ENCODE assay signal across 1 cellular context in genomic region chr22:46798366-46799057, GRCh38.
TF ChIP-seq lines count a peak whose summit lies in the region.

No MANE protein-coding gene starts in this region.

TF ChIP-seq in HepG2, 621 proteins besides CTCF, POLR2A, EP300 and RAD21 (continued from another document and continues in another):
- TF ChIP-seq, protein P1, sequence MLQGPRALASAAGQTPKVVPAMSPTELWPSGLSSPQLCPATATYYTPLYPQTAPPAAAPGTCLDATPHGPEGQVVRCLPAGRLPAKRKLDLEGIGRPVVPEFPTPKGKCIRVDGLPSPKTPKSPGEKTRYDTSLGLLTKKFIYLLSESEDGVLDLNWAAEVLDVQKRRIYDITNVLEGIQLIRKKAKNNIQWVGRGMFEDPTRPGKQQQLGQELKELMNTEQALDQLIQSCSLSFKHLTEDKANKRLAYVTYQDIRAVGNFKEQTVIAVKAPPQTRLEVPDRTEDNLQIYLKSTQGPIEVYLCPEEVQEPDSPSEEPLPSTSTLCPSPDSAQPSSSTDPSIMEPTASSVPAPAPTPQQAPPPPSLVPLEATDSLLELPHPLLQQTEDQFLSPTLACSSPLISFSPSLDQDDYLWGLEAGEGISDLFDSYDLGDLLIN (CRISPR knock-in tag; IDR thresholded peaks at IDR 0.05; ENCODE audit: borderline replicate concordance): 0 out of 2 replicates have a peak, but pooled peaks have one; percentile 55
- TF ChIP-seq PHF8 (CRISPR knock-in tag; IDR thresholded peaks at IDR 0.05): peak; percentile 59
- no peak for TF ChIP-seq HNRNPL (IDR thresholded peaks at IDR 0.05; ENCODE audit: low read depth, low read length)
- TF ChIP-seq, protein P2, sequence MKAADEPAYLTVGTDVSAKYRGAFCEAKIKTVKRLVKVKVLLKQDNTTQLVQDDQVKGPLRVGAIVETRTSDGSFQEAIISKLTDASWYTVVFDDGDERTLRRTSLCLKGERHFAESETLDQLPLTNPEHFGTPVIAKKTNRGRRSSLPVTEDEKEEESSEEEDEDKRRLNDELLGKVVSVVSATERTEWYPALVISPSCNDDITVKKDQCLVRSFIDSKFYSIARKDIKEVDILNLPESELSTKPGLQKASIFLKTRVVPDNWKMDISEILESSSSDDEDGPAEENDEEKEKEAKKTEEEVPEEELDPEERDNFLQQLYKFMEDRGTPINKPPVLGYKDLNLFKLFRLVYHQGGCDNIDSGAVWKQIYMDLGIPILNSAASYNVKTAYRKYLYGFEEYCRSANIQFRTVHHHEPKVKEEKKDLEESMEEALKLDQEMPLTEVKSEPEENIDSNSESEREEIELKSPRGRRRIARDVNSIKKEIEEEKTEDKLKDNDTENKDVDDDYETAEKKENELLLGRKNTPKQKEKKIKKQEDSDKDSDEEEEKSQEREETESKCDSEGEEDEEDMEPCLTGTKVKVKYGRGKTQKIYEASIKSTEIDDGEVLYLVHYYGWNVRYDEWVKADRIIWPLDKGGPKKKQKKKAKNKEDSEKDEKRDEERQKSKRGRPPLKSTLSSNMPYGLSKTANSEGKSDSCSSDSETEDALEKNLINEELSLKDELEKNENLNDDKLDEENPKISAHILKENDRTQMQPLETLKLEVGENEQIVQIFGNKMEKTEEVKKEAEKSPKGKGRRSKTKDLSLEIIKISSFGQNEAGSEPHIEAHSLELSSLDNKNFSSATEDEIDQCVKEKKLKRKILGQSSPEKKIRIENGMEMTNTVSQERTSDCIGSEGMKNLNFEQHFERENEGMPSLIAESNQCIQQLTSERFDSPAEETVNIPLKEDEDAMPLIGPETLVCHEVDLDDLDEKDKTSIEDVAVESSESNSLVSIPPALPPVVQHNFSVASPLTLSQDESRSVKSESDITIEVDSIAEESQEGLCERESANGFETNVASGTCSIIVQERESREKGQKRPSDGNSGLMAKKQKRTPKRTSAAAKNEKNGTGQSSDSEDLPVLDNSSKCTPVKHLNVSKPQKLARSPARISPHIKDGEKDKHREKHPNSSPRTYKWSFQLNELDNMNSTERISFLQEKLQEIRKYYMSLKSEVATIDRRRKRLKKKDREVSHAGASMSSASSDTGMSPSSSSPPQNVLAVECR (CRISPR knock-in tag; IDR thresholded peaks at IDR 0.05; ENCODE audit: borderline replicate concordance): peak; percentile 54; the same call in 1 of the 2 replicates
- TF ChIP-seq ZNF850 (CRISPR knock-in tag; conservative IDR thresholded peaks at IDR 0.05): no peak
- TF ChIP-seq ZNF709 (CRISPR knock-in tag; IDR thresholded peaks at IDR 0.05): no peak
- TF ChIP-seq BCLAF1 (IDR thresholded peaks at IDR 0.05): no peak
- TF ChIP-seq SP1 (IDR thresholded peaks at IDR 0.05): no peak
- TF ChIP-seq SP1 (CRISPR knock-in tag; IDR thresholded peaks at IDR 0.05): no peak
- peak; percentile 75; the same call in 1 of the 2 replicates for TF ChIP-seq ZNF747 (CRISPR knock-in tag; IDR thresholded peaks at IDR 0.05; ENCODE audit: borderline replicate concordance)
- TF ChIP-seq ZSCAN22 (CRISPR knock-in tag; IDR thresholded peaks at IDR 0.05): no peak
- TF ChIP-seq ESRRA (CRISPR knock-in tag; IDR thresholded peaks at IDR 0.05; ENCODE audit: low read depth): 0 out of 2 replicates have a peak, but pooled peaks have one; percentile 46
- peak; percentile 38; the same call in 1 of the 2 replicates for TF ChIP-seq MEIS1 (CRISPR knock-in tag; IDR thresholded peaks at IDR 0.05; ENCODE audit: borderline replicate concordance)
- TF ChIP-seq MED8 (CRISPR knock-in tag; IDR thresholded peaks at IDR 0.05; ENCODE audit: insufficient replicate concordance): no peak
- TF ChIP-seq NCOA2 (CRISPR knock-in tag; IDR thresholded peaks at IDR 0.05): peak; percentile 64
- peak; percentile 16; the same call in 1 of the 2 replicates for TF ChIP-seq NR0B2 (CRISPR knock-in tag; IDR thresholded peaks at IDR 0.05)
- no peak for TF ChIP-seq ETV6 (CRISPR knock-in tag; conservative IDR thresholded peaks at IDR 0.05)
- peak; percentile 70; the same call in 1 of the 2 replicates for TF ChIP-seq SMAD1 (CRISPR knock-in tag; IDR thresholded peaks at IDR 0.05; ENCODE audit: borderline replicate concordance, low read depth)
- no peak for TF ChIP-seq SATB2 (CRISPR knock-in tag; IDR thresholded peaks at IDR 0.05)
- TF ChIP-seq, protein P3, sequence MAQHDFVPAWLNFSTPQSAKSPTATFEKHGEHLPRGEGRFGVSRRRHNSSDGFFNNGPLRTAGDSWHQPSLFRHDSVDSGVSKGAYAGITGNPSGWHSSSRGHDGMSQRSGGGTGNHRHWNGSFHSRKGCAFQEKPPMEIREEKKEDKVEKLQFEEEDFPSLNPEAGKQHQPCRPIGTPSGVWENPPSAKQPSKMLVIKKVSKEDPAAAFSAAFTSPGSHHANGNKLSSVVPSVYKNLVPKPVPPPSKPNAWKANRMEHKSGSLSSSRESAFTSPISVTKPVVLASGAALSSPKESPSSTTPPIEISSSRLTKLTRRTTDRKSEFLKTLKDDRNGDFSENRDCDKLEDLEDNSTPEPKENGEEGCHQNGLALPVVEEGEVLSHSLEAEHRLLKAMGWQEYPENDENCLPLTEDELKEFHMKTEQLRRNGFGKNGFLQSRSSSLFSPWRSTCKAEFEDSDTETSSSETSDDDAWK (CRISPR knock-in tag; IDR thresholded peaks at IDR 0.05): no peak
- peak; percentile 98 for TF ChIP-seq SALL1 (CRISPR knock-in tag; IDR thresholded peaks at IDR 0.05)
- TF ChIP-seq ZNF318 (CRISPR knock-in tag; IDR thresholded peaks at IDR 0.05): no peak
- no peak for TF ChIP-seq LCORL (IDR thresholded peaks at IDR 0.05)
- TF ChIP-seq LCORL (CRISPR knock-in tag; IDR thresholded peaks at IDR 0.05): peak; percentile 77
- TF ChIP-seq ELF4 (CRISPR knock-in tag; IDR thresholded peaks at IDR 0.05; ENCODE audit: borderline replicate concordance): no peak
- TF ChIP-seq ZBTB20 (CRISPR knock-in tag; IDR thresholded peaks at IDR 0.05; ENCODE audit: borderline replicate concordance, low read depth): peak; percentile 56; the same call in 1 of the 2 replicates
- TF ChIP-seq ZNF776 (CRISPR knock-in tag; IDR thresholded peaks at IDR 0.05): no peak
- no peak for TF ChIP-seq ZNF180 (CRISPR knock-in tag; IDR thresholded peaks at IDR 0.05; ENCODE audit: borderline replicate concordance, low read depth)
- no peak for TF ChIP-seq SUZ12 (IDR thresholded peaks at IDR 0.05; ENCODE audit: low read depth, low read length)
- no peak for TF ChIP-seq ZNF468 (CRISPR knock-in tag; IDR thresholded peaks at IDR 0.05)
- peak; percentile 67 for TF ChIP-seq ELF3 (CRISPR knock-in tag; IDR thresholded peaks at IDR 0.05)
- no peak for TF ChIP-seq ZNF670 (CRISPR knock-in tag; IDR thresholded peaks at IDR 0.05; ENCODE audit: borderline replicate concordance)
- peak; percentile 96 for TF ChIP-seq MLXIP (CRISPR knock-in tag; IDR thresholded peaks at IDR 0.05; ENCODE audit: borderline replicate concordance)
- no peak for TF ChIP-seq NCOA5 (CRISPR knock-in tag; IDR thresholded peaks at IDR 0.05)
- TF ChIP-seq, protein P4, sequence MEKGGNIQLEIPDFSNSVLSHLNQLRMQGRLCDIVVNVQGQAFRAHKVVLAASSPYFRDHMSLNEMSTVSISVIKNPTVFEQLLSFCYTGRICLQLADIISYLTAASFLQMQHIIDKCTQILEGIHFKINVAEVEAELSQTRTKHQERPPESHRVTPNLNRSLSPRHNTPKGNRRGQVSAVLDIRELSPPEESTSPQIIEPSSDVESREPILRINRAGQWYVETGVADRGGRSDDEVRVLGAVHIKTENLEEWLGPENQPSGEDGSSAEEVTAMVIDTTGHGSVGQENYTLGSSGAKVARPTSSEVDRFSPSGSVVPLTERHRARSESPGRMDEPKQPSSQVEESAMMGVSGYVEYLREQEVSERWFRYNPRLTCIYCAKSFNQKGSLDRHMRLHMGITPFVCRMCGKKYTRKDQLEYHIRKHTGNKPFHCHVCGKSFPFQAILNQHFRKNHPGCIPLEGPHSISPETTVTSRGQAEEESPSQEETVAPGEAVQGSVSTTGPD (CRISPR knock-in tag; IDR thresholded peaks at IDR 0.05): no peak
